In the genomic region with DNA sequence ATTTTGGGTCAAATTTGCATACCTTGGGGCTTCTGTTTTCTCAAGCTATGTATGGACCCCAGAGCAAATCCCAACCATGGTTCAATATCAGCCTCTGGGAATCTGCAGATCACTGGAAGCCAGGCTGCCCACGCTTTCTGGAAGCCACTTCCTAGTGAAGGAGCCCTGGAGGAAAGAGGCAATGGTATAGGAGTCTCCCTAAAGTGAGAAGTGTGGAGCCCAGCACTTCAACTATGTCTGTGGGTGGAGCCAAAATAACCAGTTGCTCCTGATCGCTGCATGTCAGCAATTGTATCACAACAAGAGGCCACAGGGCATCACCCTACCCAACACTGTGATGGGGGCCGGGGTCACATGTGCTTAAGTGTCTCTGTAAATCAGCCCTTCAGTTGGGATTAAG, we compare ENCODE assay signal across 18 cellular contexts.
"Had no signal": no experiment of that assay in that cellular context is flagged by ENCODE, and none has a peak within 500 bp of the region (broad histone marks: within the 10 kb centered on the region; RNA-seq: fewer than 3 reads in every experiment).

No MANE protein-coding gene starts in this region.

- H3K9me3 ChIP-seq: tibial artery, uterus had no signal

- H3K27me3 ChIP-seq: dorsolateral prefrontal cortex, foreskin keratinocyte, tibial artery, uterus had no signal

- H3K36me3 ChIP-seq: tibial artery, uterus had no signal

- H3K4me3 Mint-ChIP-seq: activated CD4-positive, alpha-beta memory T cell treated with anti-CD3 and anti-CD28 coated beads, Interleukin-2, amount 10 ng/mL, durations not matched to agents 7 days and 5 days; activated CD8-positive, alpha-beta memory T cell treated with anti-CD3 and anti-CD28 coated beads, Interleukin-2, amount 10 ng/mL, durations not matched to agents 7 days and 5 days; activated naive CD8-positive, alpha-beta T cell treated with anti-CD3 and anti-CD28 coated beads for 36 hours; activated T-helper 17 cell treated with anti-CD3 and anti-CD28 coated beads, Interleukin-2, amount 50 U/mL, for 72 hours; T-helper 2 cell treated with Interferon-gamma antibody and Interleukin-4, amounts not matched to agents 5 μg/mL and 100 μg/mL, for 36 hours had no signal

- DNase-seq: activated CD4-positive, alpha-beta memory T cell treated with anti-CD3 and anti-CD28 coated beads, Interleukin-2, amount 10 ng/mL, durations not matched to agents 7 days and 5 days; activated CD8-positive, alpha-beta memory T cell treated with anti-CD3 and anti-CD28 coated beads, Interleukin-2, amount 10 ng/mL, durations not matched to agents 7 days and 5 days; activated naive CD4-positive, alpha-beta T cell; activated naive CD8-positive, alpha-beta T cell treated with anti-CD3 and anti-CD28 coated beads for 36 hours; amniotic stem cell; dorsolateral prefrontal cortex; foreskin keratinocyte; glutamatergic neuron; hypothalamus; stimulated activated naive CD8-positive, alpha-beta T cell treated with anti-CD3 and anti-CD28 coated beads, Interleukin-15, Interleukin-2, amounts not matched to agents 100 U/mL and 50 U/mL, for 24 hours; substantia nigra; tibial artery; uterus had no signal

- H3K9me3 Mint-ChIP-seq: activated CD4-positive, alpha-beta memory T cell treated with anti-CD3 and anti-CD28 coated beads, Interleukin-2, amount 10 ng/mL, durations not matched to agents 7 days and 5 days; activated naive CD8-positive, alpha-beta T cell treated with anti-CD3 and anti-CD28 coated beads for 36 hours; activated T-helper 17 cell treated with anti-CD3 and anti-CD28 coated beads, Interleukin-2, amount 50 U/mL, for 72 hours had no signal

- H3K27me3 Mint-ChIP-seq: progenitor cell of endocrine pancreas had no signal

- FAIRE-seq: keratinocyte, TTC549 had no signal

- H3K27ac Mint-ChIP-seq: activated CD4-positive, alpha-beta memory T cell treated with anti-CD3 and anti-CD28 coated beads, Interleukin-2, amount 10 ng/mL, durations not matched to agents 7 days and 5 days; activated CD8-positive, alpha-beta memory T cell treated with anti-CD3 and anti-CD28 coated beads, Interleukin-2, amount 10 ng/mL, durations not matched to agents 7 days and 5 days; activated naive CD8-positive, alpha-beta T cell treated with anti-CD3 and anti-CD28 coated beads for 36 hours; progenitor cell of endocrine pancreas; T-helper 2 cell treated with Interferon-gamma antibody and Interleukin-4, amounts not matched to agents 5 μg/mL and 100 μg/mL, for 36 hours had no signal

- H3K36me3 Mint-ChIP-seq: activated CD8-positive, alpha-beta memory T cell treated with anti-CD3 and anti-CD28 coated beads, Interleukin-2, amount 10 ng/mL, durations not matched to agents 7 days and 5 days; activated naive CD8-positive, alpha-beta T cell treated with anti-CD3 and anti-CD28 coated beads for 36 hours had no signal

- ATAC-seq: activated CD8-positive, alpha-beta memory T cell treated with anti-CD3 and anti-CD28 coated beads, Interleukin-2, amount 10 ng/mL, durations not matched to agents 7 days and 5 days; activated T-helper 17 cell treated with anti-CD3 and anti-CD28 coated beads, Interleukin-2, amount 50 U/mL, for 72 hours; stimulated activated naive CD8-positive, alpha-beta T cell treated with anti-CD3 and anti-CD28 coated beads, Interleukin-15, Interleukin-2, amounts not matched to agents 100 U/mL and 50 U/mL, for 24 hours had no signal

- H3K4me3 ChIP-seq: dorsolateral prefrontal cortex, tibial artery, uterus had no signal
